ENCODE assay signal across 8 cellular contexts in the genomic region with DNA sequence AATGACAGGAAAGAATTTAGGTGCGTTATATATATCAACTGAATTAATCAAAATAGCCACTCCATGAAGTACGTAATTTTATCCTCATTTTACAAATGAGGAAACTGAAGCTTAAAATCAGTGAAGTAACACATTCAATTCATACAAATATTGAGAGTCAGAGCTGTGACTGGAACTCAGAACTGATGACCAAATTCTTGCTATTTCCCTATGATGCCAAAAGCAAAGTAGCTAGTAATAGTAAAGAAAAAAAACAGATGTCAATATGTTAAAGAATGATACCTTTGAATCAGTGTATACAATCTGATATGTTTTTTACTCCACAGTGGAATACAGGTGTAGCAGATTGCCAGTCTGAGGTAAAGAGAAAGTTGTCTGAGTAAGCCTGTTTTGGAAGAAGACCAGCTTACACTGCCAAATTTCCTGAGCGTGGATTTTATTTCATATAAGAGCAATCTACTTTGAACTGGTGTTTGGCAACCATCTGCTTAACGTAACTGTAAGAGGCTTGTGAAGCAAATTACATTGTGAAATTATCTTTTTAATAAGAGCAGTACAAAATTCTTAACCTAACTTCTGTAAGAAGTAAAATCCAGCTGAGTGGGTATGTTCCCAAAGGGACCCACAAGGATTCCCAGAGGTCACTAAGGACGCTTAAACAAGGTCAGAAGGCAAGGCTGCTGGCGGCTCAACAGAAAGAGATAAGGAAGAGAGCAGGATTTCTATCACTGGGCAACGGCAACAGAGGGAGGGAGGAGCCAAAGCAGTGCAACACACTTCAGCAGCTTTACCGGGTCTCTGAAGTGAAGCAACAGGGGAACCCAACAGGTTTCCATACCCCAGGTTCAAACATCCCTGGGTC.
A peak's percentile ranks its signal among the peaks of the same experiment; 100 is the strongest.
DNase-seq lines count a peak whose midpoint lies in the region; ATAC-seq and TF ChIP-seq lines count a peak whose summit lies in the region.

No MANE protein-coding gene starts in this region.

- in situ Hi-C loops in transverse colon (cut with MboI; ENCODE audit: low pct_ligation_motif_present in 1 of 4, low pct_unique_long_range_greater_than_20kb in 1 of 4, low sequenced_read_pairs in 3 of 4) = no loop called here

- TF ChIP-seq EP300 in transverse colon (IDR thresholded peaks at IDR 0.05; ENCODE audit: low read depth) = no peak

- peak overlapping the region; percentile 28 for H3K4me3 Mint-ChIP-seq in activated T-helper 2 cell treated with anti-CD3 and anti-CD28 coated beads, Interferon-gamma antibody, Interleukin-2, Interleukin-4, amounts not matched to agents 10 μg/mL and 5 μg/mL and 100 μg/mL, durations not matched to agents 14 hours and 24 hours and 36 hours (ENCODE audit: low read depth)
- peak overlapping the region; percentile 73 to 86 (median 81) for H3K4me3 Mint-ChIP-seq in immature natural killer cell

- H3K27me3 ChIP-seq in transverse colon = no peaks in the 10 kb centered on the region

- TF ChIP-seq CTCF in transverse colon (IDR thresholded peaks at IDR 0.05) = no peak

- WGBS in transverse colon (ENCODE audit: low coverage in 1 of 2), 2 donors = 29 to 36% methylated on average over 5 to 8 of the region's 8 CpGs

- peaks cover 0 to 26% (median 5%) of the 10 kb centered on the region in 4 donors for H3K4me1 ChIP-seq in transverse colon

- H3K27me3 Mint-ChIP-seq in activated T-helper 2 cell treated with anti-CD3 and anti-CD28 coated beads, Interferon-gamma antibody, Interleukin-2, Interleukin-4, amounts not matched to agents 10 μg/mL and 5 μg/mL and 100 μg/mL, durations not matched to agents 14 hours and 24 hours and 36 hours (ENCODE audit: low read depth) = peaks cover 36% of the 10 kb centered on the region
- H3K27me3 Mint-ChIP-seq in immature natural killer cell (ENCODE audit: low read depth in 3 of 3) = no peaks in the 10 kb centered on the region

- H3K4me1 Mint-ChIP-seq in activated T-helper 2 cell treated with anti-CD3 and anti-CD28 coated beads, Interferon-gamma antibody, Interleukin-2, Interleukin-4, amounts not matched to agents 10 μg/mL and 5 μg/mL and 100 μg/mL, durations not matched to agents 14 hours and 24 hours and 36 hours (ENCODE audit: low read depth) = peaks cover 27% of the 10 kb centered on the region
- peaks cover 71 to 96% of the 10 kb centered on the region in 2 donors for H3K4me1 Mint-ChIP-seq in immature natural killer cell

- ATAC-seq in HG03571 (IDR thresholded peaks at IDR 0.05; ENCODE audit: unreplicated experiment) = peak; percentile 37

- TF ChIP-seq POLR2A in transverse colon (IDR thresholded peaks at IDR 0.05) = no peak

- DNase-seq in stimulated activated CD4-positive, alpha-beta T cell treated with anti-CD3 and anti-CD28 coated beads, Interleukin-15, amount 100 ng/mL, for 24 hours = peak; percentile 7
- no peak for DNase-seq in stimulated activated CD4-positive, alpha-beta T cell treated with anti-CD3 and anti-CD28 coated beads, Interleukin-1b, Interleukin-23, amount 100 ng/mL, for 48 hours
- DNase-seq in activated T-helper 2 cell treated with anti-CD3 and anti-CD28 coated beads, Interferon-gamma antibody, Interleukin-2, Interleukin-4, amounts not matched to agents 10 μg/mL and 5 μg/mL and 100 μg/mL, durations not matched to agents 14 hours and 24 hours and 36 hours (ENCODE audit: low spot score) = no peak
- peak in 2 of 3 donors; percentile 16 to 18 for DNase-seq in immature natural killer cell
- peak; percentile 32 for DNase-seq in transverse colon
- DNase-seq in NCI-H446 treated with DMSO at 0.1 percent for 48 hours (lab: John Stamatoyannopoulos, UW) = no peak
- no peak for DNase-seq in HuH-7 (ENCODE audit: low spot score)

- intact Hi-C loops in activated T-helper 2 cell treated with anti-CD3 and anti-CD28 coated beads, Interferon-gamma antibody, Interleukin-2, Interleukin-4, amounts not matched to agents 10 μg/mL and 5 μg/mL and 100 μg/mL, durations not matched to agents 14 hours and 24 hours and 36 hours (cut with micrococcal nuclease) = loop anchor here (5.0 kb wide), 2 partner anchors 34 to 81 kb away; no protein-coding TSS in a partner anchor
- intact Hi-C loops in transverse colon (cut with DNase I; ENCODE audit: low total_unique reads) = no loop called here

- no peaks in the 10 kb centered on the region for H3K9me3 ChIP-seq in transverse colon

- peak overlapping the region in 2 of 4 donors; percentile 2 to 9 for H3K27ac ChIP-seq in transverse colon

- H3K9me3 Mint-ChIP-seq in activated T-helper 2 cell treated with anti-CD3 and anti-CD28 coated beads, Interferon-gamma antibody, Interleukin-2, Interleukin-4, amounts not matched to agents 10 μg/mL and 5 μg/mL and 100 μg/mL, durations not matched to agents 14 hours and 24 hours and 36 hours = no peaks in the 10 kb centered on the region
- H3K9me3 Mint-ChIP-seq in immature natural killer cell = no peaks in the 10 kb centered on the region

- H3K36me3 ChIP-seq in transverse colon = no peaks in the 10 kb centered on the region

- H3K36me3 Mint-ChIP-seq in activated T-helper 2 cell treated with anti-CD3 and anti-CD28 coated beads, Interferon-gamma antibody, Interleukin-2, Interleukin-4, amounts not matched to agents 10 μg/mL and 5 μg/mL and 100 μg/mL, durations not matched to agents 14 hours and 24 hours and 36 hours (ENCODE audit: low read depth) = no peaks in the 10 kb centered on the region
- no peaks in the 10 kb centered on the region for H3K36me3 Mint-ChIP-seq in immature natural killer cell

- H3K27ac Mint-ChIP-seq in activated T-helper 2 cell treated with anti-CD3 and anti-CD28 coated beads, Interferon-gamma antibody, Interleukin-2, Interleukin-4, amounts not matched to agents 10 μg/mL and 5 μg/mL and 100 μg/mL, durations not matched to agents 14 hours and 24 hours and 36 hours = no peak overlapping the region
- peak overlapping the region; percentile 4 to 88 (median 73) for H3K27ac Mint-ChIP-seq in immature natural killer cell

- H3K4me3 ChIP-seq in transverse colon = peak overlapping the region in 1 of 4 donors; percentile 14

Comparison
In these comparisons a context has a peak if more than half of its experiments do, and no peak if none do; other contexts are left out.
1. DNase-seq: peak in stimulated activated CD4-positive, alpha-beta T cell treated with anti-CD3 and anti-CD28 coated beads, Interleukin-15, amount 100 ng/mL, for 24 hours (single experiment), immature natural killer cell (2 of 3) and transverse colon (single experiment); none in stimulated activated CD4-positive, alpha-beta T cell treated with anti-CD3 and anti-CD28 coated beads, Interleukin-1b, Interleukin-23, amount 100 ng/mL, for 48 hours (single experiment), activated T-helper 2 cell treated with anti-CD3 and anti-CD28 coated beads, Interferon-gamma antibody, Interleukin-2, Interleukin-4, amounts not matched to agents 10 μg/mL and 5 μg/mL and 100 μg/mL, durations not matched to agents 14 hours and 24 hours and 36 hours (single experiment), NCI-H446 treated with DMSO at 0.1 percent for 48 hours (single experiment) and HuH-7 (single experiment).